Comparison of ENCODE assay signal across 11 cellular contexts in the genomic region with DNA sequence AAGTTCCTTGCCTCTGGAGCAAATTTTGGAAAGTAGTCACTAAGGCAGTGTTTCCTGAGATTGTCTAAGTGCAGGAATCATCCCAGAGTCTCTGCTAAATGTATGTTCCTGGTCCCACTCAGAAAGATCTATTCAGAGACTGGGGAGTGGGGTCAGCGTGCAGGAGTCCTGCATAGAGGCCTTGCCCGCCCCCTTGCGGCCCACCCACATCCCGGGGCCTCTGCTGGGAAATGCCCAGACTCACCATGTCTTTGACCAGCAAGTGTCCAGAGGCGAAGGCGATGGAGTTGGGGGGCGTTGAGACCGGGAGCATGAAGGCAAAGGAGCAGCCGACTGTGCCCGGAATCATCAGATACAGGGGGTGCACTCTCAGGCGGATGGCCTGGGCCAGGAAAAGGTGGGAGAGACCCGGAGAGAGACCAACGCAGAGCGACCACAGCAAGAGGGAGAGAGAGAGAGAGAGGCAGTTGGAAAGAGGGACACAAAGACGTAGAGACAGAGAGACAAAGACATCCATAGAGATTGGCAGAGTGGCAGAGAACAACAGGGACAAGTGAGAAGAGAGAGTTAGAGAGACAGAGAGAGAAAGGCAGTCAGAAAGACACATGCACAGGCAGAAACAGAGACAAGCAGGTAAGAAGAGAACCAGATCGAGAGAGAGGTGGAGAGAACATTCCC. TPM values are rescaled to one million over a fixed set of nuclear protein-coding genes. Genes with fewer than 3 reads are reported as not detected.
DNase-seq lines count a peak whose midpoint lies in the region; ATAC-seq and TF ChIP-seq lines count a peak whose summit lies in the region.
"Had no signal": no experiment of that assay in that cellular context is flagged by ENCODE, and none has a peak within 500 bp of the region (broad histone marks: within the 10 kb centered on the region; RNA-seq: fewer than 3 reads in every experiment).

No MANE protein-coding gene starts in this region.

- H3K9me1 ChIP-seq in IMR-90 (ENCODE audit: insufficient read depth, low read length): no peaks in the 10 kb centered on the region; the same call in 1 of the 2 replicates

- H2AK5ac ChIP-seq in IMR-90 (ENCODE audit: low read depth, low read length): no peak overlapping the region
- H2AK5ac ChIP-seq in neuronal stem cell (ENCODE audit: low read depth, low read length): peak overlapping the region; percentile 22

- no peak overlapping the region for H3K27ac Mint-ChIP-seq in endodermal cell
- H3K27ac Mint-ChIP-seq in T-helper 2 cell treated with Interferon-gamma antibody and Interleukin-4, amounts not matched to agents 5 μg/mL and 100 μg/mL, for 36 hours: no peak overlapping the region

- H2BK20ac ChIP-seq in IMR-90 (ENCODE audit: low read depth, low read length): no peak overlapping the region

- 0 out of 2 replicates have a peak overlapping the region, but pooled peaks have one; percentile 44 for H3K14ac ChIP-seq in IMR-90 (replicated peaks; ENCODE audit: low read depth, low read length)
- peak overlapping the region; percentile 3 for H3K14ac ChIP-seq in neuronal stem cell (ENCODE audit: low read length)

- no peaks in the 10 kb centered on the region for H3K9me3 ChIP-seq in IMR-90 (ENCODE audit: control insufficient read depth, insufficient read depth, low read length)
- H3K9me3 ChIP-seq in endodermal cell (ENCODE audit: control insufficient read depth, low read length): no peaks in the 10 kb centered on the region
- H3K9me3 ChIP-seq in neuronal stem cell (replicated peaks in 1 of 2; ENCODE audit: control insufficient read depth in 2 of 2, insufficient read depth in 1 of 2, low read depth in 1 of 2, low read length in 2 of 2): no peaks in the 10 kb centered on the region
- H3K9me3 ChIP-seq: BE2C had no signal

- TF ChIP-seq RAD21 in IMR-90 (IDR thresholded peaks at IDR 0.05; ENCODE audit: low read length): no peak

- H2BK15ac ChIP-seq in IMR-90 (ENCODE audit: low read depth, low read length) (no peak overlapping the region), neuronal stem cell (ENCODE audit: low read length) (peak overlapping the region; percentile 96)

- H3K4ac ChIP-seq in IMR-90 (ENCODE audit: low read depth, low read length) (no peak overlapping the region; the same call in 1 of the 2 replicates), neuronal stem cell (ENCODE audit: low read length) (no peak overlapping the region)

- H3K4me1 ChIP-seq in IMR-90 (ENCODE audit: control insufficient read depth, insufficient read depth, low read length): 0 out of 2 replicates have a peak, but pooled peaks cover 2% of the 10 kb centered on the region
- H3K4me1 ChIP-seq in endodermal cell (ENCODE audit: control insufficient read depth, insufficient read depth, low read length): peaks cover 4% of the 10 kb centered on the region
- peaks cover 20 to 26% of the 10 kb centered on the region in 2 donors for H3K4me1 ChIP-seq in neuronal stem cell (ENCODE audit: control insufficient read depth in 2 of 2, insufficient read depth in 1 of 2, low read depth in 1 of 2, low read length in 2 of 2)
- H3K4me1 ChIP-seq: BE2C had no signal

- H2BK120ac ChIP-seq in IMR-90 (ENCODE audit: low read depth, low read length): no peak overlapping the region
- H2BK120ac ChIP-seq in neuronal stem cell (ENCODE audit: low read depth, low read length): no peak overlapping the region

- no peak for TF ChIP-seq POLR2A in IMR-90 (IDR thresholded peaks at IDR 0.05; ENCODE audit: low read depth, low read length)

- dilution Hi-C loops in IMR-90 (cut with HindIII; ENCODE audit: low sequenced_read_pairs, unreplicated experiment): no loop called here

- ATAC-seq in IMR-90 (ENCODE audit: low read depth): no peak

- DNase-seq in Ammon's horn (ENCODE audit: low spot score) (peak; percentile 54), IMR-90 (no peak), endodermal cell (peak; percentile 74), neuronal stem cell (ENCODE audit: low spot score) (no peak), HUDEP-2 (lab: John Stamatoyannopoulos, UW; ENCODE audit: unreplicated experiment in 76 of 76) (no peak), ACHN (no peak)
- DNase-seq in T-helper 2 cell treated with Interferon-gamma antibody and Interleukin-4, amounts not matched to agents 5 μg/mL and 100 μg/mL, for 36 hours (ENCODE audit: low spot score): no peak
- no peak for DNase-seq in activated T-cell treated with anti-CD3 and anti-CD28 coated beads, Interleukin-2, amount 50 U/mL, for 48 hours

- H3K9me3 Mint-ChIP-seq in endodermal cell: no peaks in the 10 kb centered on the region
- H3K9me3 Mint-ChIP-seq in T-helper 2 cell treated with Interferon-gamma antibody and Interleukin-4, amounts not matched to agents 5 μg/mL and 100 μg/mL, for 36 hours: no peaks in the 10 kb centered on the region

- H3K27me3 ChIP-seq in IMR-90 (ENCODE audit: control insufficient read depth, insufficient read depth, low read length) (no peaks in the 10 kb centered on the region), endodermal cell (ENCODE audit: control insufficient read depth, insufficient read depth, low read length, poor library complexity, severe bottlenecking) (no peaks in the 10 kb centered on the region), neuronal stem cell (ENCODE audit: control insufficient read depth in 3 of 3, insufficient read depth in 3 of 3, low read depth in 1 of 3, low read length in 3 of 3) (peaks cover 0 to 1% (median 0%) of the 10 kb centered on the region in 3 experiments)
- H3K27me3 ChIP-seq: BE2C had no signal

- no peak overlapping the region for H3K4me2 ChIP-seq in IMR-90 (ENCODE audit: low read depth, low read length)
- H3K4me2 ChIP-seq in neuronal stem cell (ENCODE audit: insufficient read depth, low read length, poor library complexity, severe bottlenecking): peak overlapping the region; percentile 41

- peak overlapping the region; percentile 13; the same call in 1 of the 2 replicates for H4K5ac ChIP-seq in IMR-90 (ENCODE audit: low read depth, low read length)

- peak overlapping the region; percentile 68 for H2BK12ac ChIP-seq in neuronal stem cell (ENCODE audit: low read length)

- H3K4me3 Mint-ChIP-seq in endodermal cell: no peak overlapping the region
- no peak overlapping the region for H3K4me3 Mint-ChIP-seq in T-helper 2 cell treated with Interferon-gamma antibody and Interleukin-4, amounts not matched to agents 5 μg/mL and 100 μg/mL, for 36 hours

- no peak overlapping the region for H4K91ac ChIP-seq in IMR-90 (ENCODE audit: insufficient read depth, low read depth, low read length)
- no peak overlapping the region for H4K91ac ChIP-seq in neuronal stem cell (ENCODE audit: low read depth, low read length, poor library complexity)

- H3K9ac ChIP-seq in IMR-90 (ENCODE audit: low read depth, low read length): no peak overlapping the region
- no peak overlapping the region for H3K9ac ChIP-seq in endodermal cell (ENCODE audit: extremely low read depth, low read length, poor library complexity, severe bottlenecking)
- H3K9ac ChIP-seq in neuronal stem cell (ENCODE audit: low read depth, low read length, poor library complexity): no peak overlapping the region

- H3K18ac ChIP-seq in IMR-90 (ENCODE audit: low read depth, low read length) (no peak overlapping the region), neuronal stem cell (ENCODE audit: low read length) (peak overlapping the region; percentile 44)

- H3K27me3 Mint-ChIP-seq in endodermal cell (ENCODE audit: insufficient read depth): no peaks in the 10 kb centered on the region
- peaks cover 12% of the 10 kb centered on the region for H3K27me3 Mint-ChIP-seq in T-helper 2 cell treated with Interferon-gamma antibody and Interleukin-4, amounts not matched to agents 5 μg/mL and 100 μg/mL, for 36 hours (ENCODE audit: low read depth)

- H3K27ac ChIP-seq in IMR-90 (ENCODE audit: insufficient read depth, low read length) (no peak overlapping the region), endodermal cell (ENCODE audit: low read depth, low read length) (peak overlapping the region; percentile 67), neuronal stem cell (replicated peaks; ENCODE audit: low read length) (peak overlapping the region; percentile 80)

- no peaks in the 10 kb centered on the region for H4K20me1 ChIP-seq in IMR-90 (ENCODE audit: insufficient read depth, low read length)

- CTCF ChIA-PET in IMR-90 (lab: Yijun Ruan, JAX): interaction anchor here (0.9 to 1.6 kb wide), 2 partner anchors 11 to 13 kb away, joined by 3 to 5 read pairs; partner anchors contain the start of gene OCSTAMP

- no peak overlapping the region for H2AK9ac ChIP-seq in IMR-90 (replicated peaks; ENCODE audit: low read depth, low read length, poor library complexity)

- H3K23ac ChIP-seq in IMR-90 (ENCODE audit: low read depth, low read length) (no peak overlapping the region), neuronal stem cell (ENCODE audit: low read depth, low read length, poor library complexity) (no peak overlapping the region)

- no peak for TF ChIP-seq CTCF in IMR-90 (conservative IDR thresholded peaks at IDR 0.05; ENCODE audit: low read depth, low read length)
- TF ChIP-seq CTCF in endodermal cell (conservative IDR thresholded peaks at IDR 0.05): peak; percentile 66

- no TSS peak for BruUV-seq in IMR-90 (replicated peaks; lab: Mats Ljungman, UMichigan)

- H4K8ac ChIP-seq in IMR-90 (ENCODE audit: low read depth in 2 of 2, low read length in 2 of 2) (peak overlapping the region in 1 of 2 experiments; percentile 93; a peak in 3 of 4 replicates), neuronal stem cell (ENCODE audit: low read depth, low read length) (no peak overlapping the region)

- in situ Hi-C loops in IMR-90 (cut with MboI; ENCODE audit: low sequenced_read_pairs): no loop called here
- in situ Hi-C loops in ACHN (cut with HindIII; ENCODE audit: low pct_ligation_motif_present, low pct_unique_long_range_greater_than_20kb, low sequenced_read_pairs): no loop called here

- H3K79me1 ChIP-seq in IMR-90 (ENCODE audit: low read depth in 1 of 2, low read length in 2 of 2) (no peaks in the 10 kb centered on the region), neuronal stem cell (ENCODE audit: low read depth, low read length) (no peaks in the 10 kb centered on the region)

- H3K36me3 ChIP-seq in IMR-90 (ENCODE audit: control insufficient read depth, insufficient read depth, low read length) (no peaks in the 10 kb centered on the region), endodermal cell (ENCODE audit: control insufficient read depth, insufficient read depth, low read length) (no peaks in the 10 kb centered on the region), neuronal stem cell (replicated peaks in 1 of 2; ENCODE audit: control insufficient read depth in 2 of 2, insufficient read depth in 2 of 2, low read length in 2 of 2) (no peaks in the 10 kb centered on the region)
- H3K36me3 ChIP-seq: BE2C had no signal

- peaks cover 22% of the 10 kb centered on the region for H3K4me1 Mint-ChIP-seq in endodermal cell
- peaks cover 26% of the 10 kb centered on the region for H3K4me1 Mint-ChIP-seq in T-helper 2 cell treated with Interferon-gamma antibody and Interleukin-4, amounts not matched to agents 5 μg/mL and 100 μg/mL, for 36 hours (ENCODE audit: low read depth)

- H2AFZ ChIP-seq in IMR-90 (replicated peaks; ENCODE audit: low read length, poor library complexity) (peak overlapping the region; percentile 98), neuronal stem cell (ENCODE audit: low read length) (peak overlapping the region; percentile 90)

- H2BK5ac ChIP-seq in IMR-90 (ENCODE audit: low read depth, low read length, poor library complexity, severe bottlenecking): no peak overlapping the region
- H2BK5ac ChIP-seq in neuronal stem cell (ENCODE audit: low read length): no peak overlapping the region

- H3K56ac ChIP-seq in IMR-90 (ENCODE audit: extremely low read depth, insufficient read depth, low read length): no peak overlapping the region

- intact Hi-C loops in IMR-90 (cut with micrococcal nuclease): no loop called here

- 79% methylated on average over 15 of the region's 16 CpGs; no CpG with 5 or more reads in 1 of the 2 experiments for WGBS in IMR-90 (ENCODE audit: extremely low coverage in 2 of 2, insufficient read length in 1 of 2), 2 experiments
- WGBS in endodermal cell (ENCODE audit: insufficient coverage in 1 of 2, insufficient read length in 1 of 2), 2 experiments: 88 to 92% methylated on average over 10 to 16 of the region's 16 CpGs
- no CpG with 5 or more reads among the region's 16 CpGs for WGBS in neuronal stem cell (ENCODE audit: extremely low coverage in 2 of 2, insufficient read length in 2 of 2, insufficient replicate concordance in 1 of 2), 2 donors

- POLR2A ChIA-PET in IMR-90 (lab: Charles Lee; ENCODE audit: unreplicated experiment): no interaction called here

- H3K4me3 ChIP-seq in IMR-90 (ENCODE audit: insufficient read depth, low read depth, low read length) (no peak overlapping the region), endodermal cell (ENCODE audit: low read length) (no peak overlapping the region), neuronal stem cell (ENCODE audit: low read length in 2 of 2) (peak overlapping the region in 1 of 2 donors; percentile 45)

- no peaks in the 10 kb centered on the region for H3K36me3 Mint-ChIP-seq in endodermal cell (ENCODE audit: low read depth)
- H3K36me3 Mint-ChIP-seq in T-helper 2 cell treated with Interferon-gamma antibody and Interleukin-4, amounts not matched to agents 5 μg/mL and 100 μg/mL, for 36 hours (ENCODE audit: low read depth): no peaks in the 10 kb centered on the region

RNA-seq across cellular contexts. Expression of gene OCSTAMP, which starts 12.9 kb away (rescaled TPM):
- not detected in 2 replicates for total RNA-seq in IMR-90 (2012; rRNA removed)
- polyA plus RNA-seq in IMR-90 (2012; rRNA removed): not detected in 2 replicates
- polyA plus RNA-seq in IMR-90 (2012; cell fraction: cytosol; rRNA removed): not detected in 2 replicates
- polyA plus RNA-seq in IMR-90 (2012; cell fraction: nucleus; rRNA removed; ENCODE audit: low replicate concordance): not detected in 2 replicates
- total RNA-seq in endodermal cell: not detected
- 0.36 TPM for polyA plus RNA-seq in endodermal cell (2013, experiment 1 of 2)
- 0.25 TPM for polyA plus RNA-seq in endodermal cell (2013, experiment 2 of 2)
- 0.08 TPM for polyA plus RNA-seq in neuronal stem cell (2013, experiment 1 of 2)
- polyA plus RNA-seq in neuronal stem cell (2013, experiment 2 of 2): 0.04 TPM
- total RNA-seq: lung microvascular endothelial cell, pulmonary artery endothelial cell had no signal

RNA-seq across cellular contexts. Expression of gene ZNF334, which starts 50.0 kb away (rescaled TPM):
- 1.1 and 1.4 TPM in 2 replicates for total RNA-seq in IMR-90 (2012; rRNA removed)
- polyA plus RNA-seq in IMR-90 (2012; rRNA removed): 1.5 and 2.1 TPM in 2 replicates
- 0.12 and 0.29 TPM in 2 replicates for polyA plus RNA-seq in IMR-90 (2012; cell fraction: cytosol; rRNA removed)
- polyA plus RNA-seq in IMR-90 (2012; cell fraction: nucleus; rRNA removed; ENCODE audit: low replicate concordance): 1.7 and 14.9 TPM in 2 replicates
- total RNA-seq in endodermal cell: 10 to 100 TPM; 21.1 to 31.7 TPM
- 20.5 TPM for polyA plus RNA-seq in endodermal cell (2013, experiment 1 of 2)
- 18.4 TPM for polyA plus RNA-seq in endodermal cell (2013, experiment 2 of 2)
- polyA plus RNA-seq in neuronal stem cell (2013, experiment 1 of 2): 14.2 TPM
- 14.9 TPM for polyA plus RNA-seq in neuronal stem cell (2013, experiment 2 of 2)

Comparison
In these comparisons a context has a peak if more than half of its experiments do, and no peak if none do; other contexts are left out.
1. DNase-seq: peak in Ammon's horn (single experiment) and endodermal cell (single experiment); none in IMR-90 (single experiment), neuronal stem cell (single experiment), T-helper 2 cell treated with Interferon-gamma antibody and Interleukin-4, amounts not matched to agents 5 μg/mL and 100 μg/mL, for 36 hours (single experiment), activated T-cell treated with anti-CD3 and anti-CD28 coated beads, Interleukin-2, amount 50 U/mL, for 48 hours (0 of 2), HUDEP-2 (0 of 76) and ACHN (single experiment).